ENCODE assay signal across 6 cellular contexts in the genomic region with DNA sequence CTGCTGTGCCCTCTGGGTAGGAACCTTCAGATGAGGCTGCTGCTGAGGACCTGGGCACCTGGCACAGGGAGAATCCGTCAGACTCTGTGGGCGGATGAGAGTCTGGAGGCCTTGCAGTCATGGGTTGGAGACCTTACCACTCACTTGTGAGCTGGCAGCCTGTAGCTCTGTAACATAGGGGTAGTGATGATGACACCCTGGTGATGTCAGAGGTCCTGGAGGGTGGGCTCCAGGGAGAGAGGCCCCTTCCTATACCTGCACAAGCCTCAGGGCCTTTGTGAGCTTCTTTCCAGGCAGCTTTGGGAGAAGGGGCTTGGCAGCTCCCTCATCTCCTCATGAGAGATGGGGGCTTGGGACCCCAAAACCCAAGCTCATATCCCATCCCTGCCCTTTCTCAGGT. TPM values are rescaled to one million over a fixed set of nuclear protein-coding genes. Genes with fewer than 3 reads are reported as not detected.
DNase-seq lines count a peak whose midpoint lies in the region; ATAC-seq and TF ChIP-seq lines count a peak whose summit lies in the region.

No MANE protein-coding gene starts in this region.

- intact Hi-C loops in CD8-positive, alpha-beta T cell (cut with DNase I, micrococcal nuclease), result no loop called here
- intact Hi-C loops in activated CD4-positive, alpha-beta memory T cell treated with anti-CD3 and anti-CD28 coated beads for 36 hours (cut with micrococcal nuclease), result no loop called here
- intact Hi-C loops in prostate gland (cut with DNase I), result no loop called here

- CTCF ChIA-PET in CD8-positive, alpha-beta T cell (lab: Charles Lee), result no interaction called here
- CTCF ChIA-PET in activated CD4-positive, alpha-beta memory T cell treated with anti-CD3 and anti-CD28 coated beads for 36 hours (lab: Charles Lee), result interaction anchor here (0.8 kb wide), 1 partner anchor 19 kb away, joined by 3 read pairs; no protein-coding TSS in a partner anchor

- H3K9me3 ChIP-seq in CD8-positive, alpha-beta T cell (ENCODE audit: low read length), result no peaks in the 10 kb centered on the region
- H3K9me3 ChIP-seq in mesodermal cell (ENCODE audit: control insufficient read depth, low read length) (no peaks in the 10 kb centered on the region), prostate gland (no peaks in the 10 kb centered on the region)

- no peak for ATAC-seq in CD8-positive, alpha-beta T cell

- 95 to 96% methylated on average over 2 of the region's 2 CpGs for WGBS in mesodermal cell (ENCODE audit: insufficient coverage in 2 of 2), 2 experiments
- 67% methylated on average over 2 of the region's 2 CpGs for WGBS in prostate gland

- H3K4me3 Mint-ChIP-seq in CD8-positive, alpha-beta T cell, result peak overlapping the region; percentile 78
- peak overlapping the region; percentile 75 for H3K4me3 Mint-ChIP-seq in activated CD4-positive, alpha-beta memory T cell treated with anti-CD3 and anti-CD28 coated beads for 36 hours

- no peak for TF ChIP-seq CTCF in CD8-positive, alpha-beta T cell (IDR thresholded peaks at IDR 0.05)
- no peak for TF ChIP-seq CTCF in prostate gland (IDR thresholded peaks at IDR 0.05)

- H3K36me3 Mint-ChIP-seq in CD8-positive, alpha-beta T cell, result peaks cover 26% of the 10 kb centered on the region
- H3K36me3 Mint-ChIP-seq in activated CD4-positive, alpha-beta memory T cell treated with anti-CD3 and anti-CD28 coated beads for 36 hours, result peaks cover 2% of the 10 kb centered on the region

- DNase-seq in CD8-positive, alpha-beta T cell, result no peak
- DNase-seq in activated CD4-positive, alpha-beta memory T cell treated with anti-CD3 and anti-CD28 coated beads for 36 hours, result no peak
- DNase-seq in prostate gland (ENCODE audit: low spot score) (no peak), C1 segment of cervical spinal cord (lab: John Stamatoyannopoulos, UW) (no peak), 8988T (no peak)

- H3K4me3 ChIP-seq in CD8-positive, alpha-beta T cell (ENCODE audit: low read depth, low read length), result no peak overlapping the region
- peak overlapping the region; percentile 81 for H3K4me3 ChIP-seq in mesodermal cell (ENCODE audit: extremely low read depth, insufficient read depth, low read length, poor library complexity, severe bottlenecking)
- no peak overlapping the region for H3K4me3 ChIP-seq in prostate gland

- H3K4me1 ChIP-seq in CD8-positive, alpha-beta T cell (ENCODE audit: insufficient read depth, low read length), result peaks cover 33% of the 10 kb centered on the region
- peaks cover 14% of the 10 kb centered on the region for H3K4me1 ChIP-seq in mesodermal cell (ENCODE audit: control insufficient read depth, insufficient read depth, low read length, poor library complexity, severe bottlenecking)
- H3K4me1 ChIP-seq in prostate gland (replicated peaks), result peaks cover 8% of the 10 kb centered on the region

- no peaks in the 10 kb centered on the region for H3K27me3 ChIP-seq in CD8-positive, alpha-beta T cell (ENCODE audit: insufficient read depth, low read length)
- H3K27me3 ChIP-seq in prostate gland (replicated peaks; ENCODE audit: insufficient read depth), result no peaks in the 10 kb centered on the region

- TF ChIP-seq POLR2A in prostate gland (IDR thresholded peaks at IDR 0.05), result no peak

- peaks cover 33% of the 10 kb centered on the region for H3K4me1 Mint-ChIP-seq in CD8-positive, alpha-beta T cell (ENCODE audit: low read depth)
- peaks cover 32% of the 10 kb centered on the region for H3K4me1 Mint-ChIP-seq in activated CD4-positive, alpha-beta memory T cell treated with anti-CD3 and anti-CD28 coated beads for 36 hours (ENCODE audit: low read depth)

- no peak overlapping the region for H3K27ac ChIP-seq in CD8-positive, alpha-beta T cell (ENCODE audit: low read depth, low read length)
- H3K27ac ChIP-seq in mesodermal cell (ENCODE audit: low read depth, low read length, severe bottlenecking) (no peak overlapping the region), prostate gland (peak overlapping the region in 1 of 2 donors; percentile 88)

- H3K9me3 Mint-ChIP-seq in CD8-positive, alpha-beta T cell, result no peaks in the 10 kb centered on the region
- H3K9me3 Mint-ChIP-seq in activated CD4-positive, alpha-beta memory T cell treated with anti-CD3 and anti-CD28 coated beads for 36 hours, result no peaks in the 10 kb centered on the region

- POLR2A ChIA-PET in CD8-positive, alpha-beta T cell (lab: Charles Lee), result interaction anchor here (1.1 to 1.3 kb wide), 2 partner anchors 11 to 53 kb away, joined by 3 read pairs; partner anchors contain the start of genes SMCR8 and TOP3A
- POLR2A ChIA-PET in activated CD4-positive, alpha-beta memory T cell treated with anti-CD3 and anti-CD28 coated beads for 36 hours (lab: Charles Lee), result no interaction called here

- peaks cover 13% of the 10 kb centered on the region for H3K36me3 ChIP-seq in CD8-positive, alpha-beta T cell (ENCODE audit: insufficient read depth, low read length)
- H3K36me3 ChIP-seq in mesodermal cell (ENCODE audit: control insufficient read depth, insufficient read depth, low read length), result peaks cover 33% of the 10 kb centered on the region
- peaks cover 11 to 19% of the 10 kb centered on the region in 2 donors for H3K36me3 ChIP-seq in prostate gland

- no peaks in the 10 kb centered on the region for H3K27me3 Mint-ChIP-seq in CD8-positive, alpha-beta T cell (ENCODE audit: low read depth)
- H3K27me3 Mint-ChIP-seq in activated CD4-positive, alpha-beta memory T cell treated with anti-CD3 and anti-CD28 coated beads for 36 hours, result no peaks in the 10 kb centered on the region

- H3K27ac Mint-ChIP-seq in CD8-positive, alpha-beta T cell, result peak overlapping the region; percentile 49
- no peak overlapping the region for H3K27ac Mint-ChIP-seq in activated CD4-positive, alpha-beta memory T cell treated with anti-CD3 and anti-CD28 coated beads for 36 hours

RNA-seq across cellular contexts. Expression of gene MIEF2, which starts 1.6 kb away (rescaled TPM):
- total RNA-seq in CD8-positive, alpha-beta T cell, result 10 to 100 TPM in 1 of 2 experiments, 1 to 10 TPM in 1; 9.6 to 11.0 TPM
- total RNA-seq in activated CD4-positive, alpha-beta memory T cell treated with anti-CD3 and anti-CD28 coated beads for 36 hours, result 1 to 10 TPM; 6.5 to 6.8 TPM
- polyA plus RNA-seq in mesodermal cell (2013, experiment 1 of 2), result 9.3 TPM
- 7.2 TPM for polyA plus RNA-seq in mesodermal cell (2013, experiment 2 of 2)
- total RNA-seq in prostate gland, result 10 to 100 TPM; 22.3 to 28.7 TPM

RNA-seq across cellular contexts. Expression of gene FLII, which starts 3.6 kb away (rescaled TPM):
- 100 to 1,000 TPM; 220 to 225 TPM for total RNA-seq in CD8-positive, alpha-beta T cell
- total RNA-seq in activated CD4-positive, alpha-beta memory T cell treated with anti-CD3 and anti-CD28 coated beads for 36 hours, result 100 to 1,000 TPM; 357 to 359 TPM
- 259 TPM for polyA plus RNA-seq in mesodermal cell (2013, experiment 1 of 2)
- 229 TPM for polyA plus RNA-seq in mesodermal cell (2013, experiment 2 of 2)
- 100 to 1,000 TPM; 280 to 347 TPM for total RNA-seq in prostate gland

RNA-seq across cellular contexts. Expression of gene LLGL1, which starts 36.7 kb away (rescaled TPM):
- 10 to 100 TPM; 12.5 TPM for total RNA-seq in CD8-positive, alpha-beta T cell
- total RNA-seq in activated CD4-positive, alpha-beta memory T cell treated with anti-CD3 and anti-CD28 coated beads for 36 hours, result 10 to 100 TPM; 27.3 to 27.5 TPM
- polyA plus RNA-seq in mesodermal cell (2013, experiment 1 of 2), result 64.1 TPM
- 52.4 TPM for polyA plus RNA-seq in mesodermal cell (2013, experiment 2 of 2)
- 10 to 100 TPM; 17.7 to 33.5 TPM for total RNA-seq in prostate gland

RNA-seq across cellular contexts. Expression of gene TOP3A, which starts 52.7 kb away (rescaled TPM):
- total RNA-seq in CD8-positive, alpha-beta T cell, result 10 to 100 TPM; 28.8 to 30.9 TPM
- total RNA-seq in activated CD4-positive, alpha-beta memory T cell treated with anti-CD3 and anti-CD28 coated beads for 36 hours, result 10 to 100 TPM; 52.4 to 53.0 TPM
- 28.1 TPM for polyA plus RNA-seq in mesodermal cell (2013, experiment 1 of 2)
- 34.4 TPM for polyA plus RNA-seq in mesodermal cell (2013, experiment 2 of 2)
- 10 to 100 TPM; 18.4 to 37.1 TPM for total RNA-seq in prostate gland

RNA-seq across cellular contexts. Expression of gene SMCR8, which starts 53.0 kb away (rescaled TPM):
- total RNA-seq in CD8-positive, alpha-beta T cell, result 10 to 100 TPM; 51.9 to 53.1 TPM
- 10 to 100 TPM; 11.1 to 11.3 TPM for total RNA-seq in activated CD4-positive, alpha-beta memory T cell treated with anti-CD3 and anti-CD28 coated beads for 36 hours
- 11.6 TPM for polyA plus RNA-seq in mesodermal cell (2013, experiment 1 of 2)
- 10.5 TPM for polyA plus RNA-seq in mesodermal cell (2013, experiment 2 of 2)
- 10 to 100 TPM; 19.0 to 25.3 TPM for total RNA-seq in prostate gland
